Comparison of ENCODE assay signal across 1 cellular context in genomic region chr12:53006810-53007742, GRCh38.
TF ChIP-seq lines count a peak whose summit lies in the region.

No MANE protein-coding gene starts in this region.

TF ChIP-seq in K562, 482 proteins besides CTCF, POLR2A, EP300 and RAD21 (continued from another document and continues in another):
- TF ChIP-seq POLR2AphosphoS5 (IDR thresholded peaks at IDR 0.05; ENCODE audit: control insufficient read depth, insufficient read depth, low read depth, low read length): peak; percentile 65; the same call in 1 of the 2 replicates
- TF ChIP-seq NR4A1 (CRISPR knock-in tag; IDR thresholded peaks at IDR 0.05): no peak
- no peak for TF ChIP-seq NR4A1 (tag; IDR thresholded peaks at IDR 0.05)
- TF ChIP-seq, protein P1, sequence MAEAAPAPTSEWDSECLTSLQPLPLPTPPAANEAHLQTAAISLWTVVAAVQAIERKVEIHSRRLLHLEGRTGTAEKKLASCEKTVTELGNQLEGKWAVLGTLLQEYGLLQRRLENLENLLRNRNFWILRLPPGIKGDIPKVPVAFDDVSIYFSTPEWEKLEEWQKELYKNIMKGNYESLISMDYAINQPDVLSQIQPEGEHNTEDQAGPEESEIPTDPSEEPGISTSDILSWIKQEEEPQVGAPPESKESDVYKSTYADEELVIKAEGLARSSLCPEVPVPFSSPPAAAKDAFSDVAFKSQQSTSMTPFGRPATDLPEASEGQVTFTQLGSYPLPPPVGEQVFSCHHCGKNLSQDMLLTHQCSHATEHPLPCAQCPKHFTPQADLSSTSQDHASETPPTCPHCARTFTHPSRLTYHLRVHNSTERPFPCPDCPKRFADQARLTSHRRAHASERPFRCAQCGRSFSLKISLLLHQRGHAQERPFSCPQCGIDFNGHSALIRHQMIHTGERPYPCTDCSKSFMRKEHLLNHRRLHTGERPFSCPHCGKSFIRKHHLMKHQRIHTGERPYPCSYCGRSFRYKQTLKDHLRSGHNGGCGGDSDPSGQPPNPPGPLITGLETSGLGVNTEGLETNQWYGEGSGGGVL (CRISPR knock-in tag; IDR thresholded peaks at IDR 0.05): no peak
- no peak for TF ChIP-seq RBM17 (IDR thresholded peaks at IDR 0.05; ENCODE audit: borderline replicate concordance, low read depth, low read length)
- TF ChIP-seq USF1 (CRISPR knock-in tag; IDR thresholded peaks at IDR 0.05): peak; percentile 12; the same call in 1 of the 2 replicates
- no peak for TF ChIP-seq ZNF436 (CRISPR knock-in tag; IDR thresholded peaks at IDR 0.05)
- TF ChIP-seq MGA (IDR thresholded peaks at IDR 0.05): peak; percentile 29; the same call in 1 of the 2 replicates
- TF ChIP-seq RBFOX2 (IDR thresholded peaks at IDR 0.05; ENCODE audit: low read depth, low read length): peak; percentile 82
- TF ChIP-seq, protein P2, sequence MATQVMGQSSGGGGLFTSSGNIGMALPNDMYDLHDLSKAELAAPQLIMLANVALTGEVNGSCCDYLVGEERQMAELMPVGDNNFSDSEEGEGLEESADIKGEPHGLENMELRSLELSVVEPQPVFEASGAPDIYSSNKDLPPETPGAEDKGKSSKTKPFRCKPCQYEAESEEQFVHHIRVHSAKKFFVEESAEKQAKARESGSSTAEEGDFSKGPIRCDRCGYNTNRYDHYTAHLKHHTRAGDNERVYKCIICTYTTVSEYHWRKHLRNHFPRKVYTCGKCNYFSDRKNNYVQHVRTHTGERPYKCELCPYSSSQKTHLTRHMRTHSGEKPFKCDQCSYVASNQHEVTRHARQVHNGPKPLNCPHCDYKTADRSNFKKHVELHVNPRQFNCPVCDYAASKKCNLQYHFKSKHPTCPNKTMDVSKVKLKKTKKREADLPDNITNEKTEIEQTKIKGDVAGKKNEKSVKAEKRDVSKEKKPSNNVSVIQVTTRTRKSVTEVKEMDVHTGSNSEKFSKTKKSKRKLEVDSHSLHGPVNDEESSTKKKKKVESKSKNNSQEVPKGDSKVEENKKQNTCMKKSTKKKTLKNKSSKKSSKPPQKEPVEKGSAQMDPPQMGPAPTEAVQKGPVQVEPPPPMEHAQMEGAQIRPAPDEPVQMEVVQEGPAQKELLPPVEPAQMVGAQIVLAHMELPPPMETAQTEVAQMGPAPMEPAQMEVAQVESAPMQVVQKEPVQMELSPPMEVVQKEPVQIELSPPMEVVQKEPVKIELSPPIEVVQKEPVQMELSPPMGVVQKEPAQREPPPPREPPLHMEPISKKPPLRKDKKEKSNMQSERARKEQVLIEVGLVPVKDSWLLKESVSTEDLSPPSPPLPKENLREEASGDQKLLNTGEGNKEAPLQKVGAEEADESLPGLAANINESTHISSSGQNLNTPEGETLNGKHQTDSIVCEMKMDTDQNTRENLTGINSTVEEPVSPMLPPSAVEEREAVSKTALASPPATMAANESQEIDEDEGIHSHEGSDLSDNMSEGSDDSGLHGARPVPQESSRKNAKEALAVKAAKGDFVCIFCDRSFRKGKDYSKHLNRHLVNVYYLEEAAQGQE (CRISPR knock-in tag; IDR thresholded peaks at IDR 0.05; ENCODE audit: low read depth): no peak
- peak; percentile 83 for TF ChIP-seq THAP12 (CRISPR knock-in tag; IDR thresholded peaks at IDR 0.05)
- peak; percentile 30; the same call in 1 of the 2 replicates for TF ChIP-seq POLR2AphosphoS2 (IDR thresholded peaks at IDR 0.05; ENCODE audit: low read length)
- TF ChIP-seq TARDBP (IDR thresholded peaks at IDR 0.05): no peak
- no peak for TF ChIP-seq ZBTB12 (CRISPR knock-in tag; IDR thresholded peaks at IDR 0.05)
- peak; percentile 91 for TF ChIP-seq MAX (CRISPR knock-in tag; IDR thresholded peaks at IDR 0.05)
- TF ChIP-seq GATAD2B (IDR thresholded peaks at IDR 0.05; ENCODE audit: borderline replicate concordance): no peak
- no peak for TF ChIP-seq ZNF311 (CRISPR knock-in tag; IDR thresholded peaks at IDR 0.05)
- no peak for TF ChIP-seq HNRNPLL (IDR thresholded peaks at IDR 0.05; ENCODE audit: low read depth, low read length, poor library complexity, severe bottlenecking)
- 0 out of 2 replicates have a peak, but pooled peaks have one; percentile 3 for TF ChIP-seq BHLHE40 (IDR thresholded peaks at IDR 0.05; ENCODE audit: low read length)
- no peak for TF ChIP-seq CBFA2T3 (IDR thresholded peaks at IDR 0.05)
- TF ChIP-seq, protein P3, sequence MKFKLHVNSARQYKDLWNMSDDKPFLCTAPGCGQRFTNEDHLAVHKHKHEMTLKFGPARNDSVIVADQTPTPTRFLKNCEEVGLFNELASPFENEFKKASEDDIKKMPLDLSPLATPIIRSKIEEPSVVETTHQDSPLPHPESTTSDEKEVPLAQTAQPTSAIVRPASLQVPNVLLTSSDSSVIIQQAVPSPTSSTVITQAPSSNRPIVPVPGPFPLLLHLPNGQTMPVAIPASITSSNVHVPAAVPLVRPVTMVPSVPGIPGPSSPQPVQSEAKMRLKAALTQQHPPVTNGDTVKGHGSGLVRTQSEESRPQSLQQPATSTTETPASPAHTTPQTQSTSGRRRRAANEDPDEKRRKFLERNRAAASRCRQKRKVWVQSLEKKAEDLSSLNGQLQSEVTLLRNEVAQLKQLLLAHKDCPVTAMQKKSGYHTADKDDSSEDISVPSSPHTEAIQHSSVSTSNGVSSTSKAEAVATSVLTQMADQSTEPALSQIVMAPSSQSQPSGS (CRISPR knock-in tag; IDR thresholded peaks at IDR 0.05): no peak
- TF ChIP-seq SIN3A (IDR thresholded peaks at IDR 0.05; ENCODE audit: borderline replicate concordance in 2 of 2, control insufficient read depth in 1 of 2, low read depth in 2 of 2, low read length in 2 of 2): peak; percentile 92 to 93
- TF ChIP-seq NFRKB (IDR thresholded peaks at IDR 0.05; ENCODE audit: low read depth): peak; percentile 96; the same call in 1 of the 2 replicates
